Comparison of ENCODE assay signal across 25 cellular contexts in genomic region chr3:176714034-176714433, GRCh38.
DNase-seq lines count a peak whose midpoint lies in the region; ATAC-seq, FAIRE-seq and TF ChIP-seq lines count a peak whose summit lies in the region.
"Had no signal": no experiment of that assay in that cellular context is flagged by ENCODE, and none has a peak within 500 bp of the region (broad histone marks: within the 10 kb centered on the region; RNA-seq: fewer than 3 reads in every experiment).

No MANE protein-coding gene starts in this region.

- no peak for TF ChIP-seq POLR2A in GM12878 (IDR thresholded peaks at IDR 0.05; ENCODE audit: low read depth, low read length)

- H3K4me2 ChIP-seq in GM12878 (ENCODE audit: control insufficient read depth, insufficient read depth) (no peak overlapping the region), mesendoderm (ENCODE audit: low read length) (no peak overlapping the region)

- in situ Hi-C loops in GM12878 (cut with MboI), result no loop called here

- H3K27me3 Mint-ChIP-seq in effector memory CD8-positive, alpha-beta T cell, result no peaks in the 10 kb centered on the region
- H3K27me3 Mint-ChIP-seq in activated CD4-positive, alpha-beta T cell treated with anti-CD3 and anti-CD28 coated beads, Interleukin-2, amount 10 ng/mL, durations not matched to agents 7 days and 5 days, result no peaks in the 10 kb centered on the region

- H2BK5ac ChIP-seq in mesendoderm (ENCODE audit: low read length), result peak overlapping the region; percentile 41

- no peak for TF ChIP-seq RAD21 in GM12878 (IDR thresholded peaks at IDR 0.05; ENCODE audit: insufficient read depth, low read depth, low read length)

- no peak overlapping the region for H3K23ac ChIP-seq in mesendoderm (ENCODE audit: low read length)

- no peaks in the 10 kb centered on the region for H3K36me3 ChIP-seq in GM12878 (ENCODE audit: control insufficient read depth in 2 of 2, insufficient read depth in 2 of 2, low read length in 1 of 2)
- no peaks in the 10 kb centered on the region for H3K36me3 ChIP-seq in mesendoderm (ENCODE audit: control insufficient read depth, insufficient read depth, low read length)

- H3K4me3 ChIP-seq in GM12878, result no peak overlapping the region
- H3K4me3 ChIP-seq in mesendoderm (ENCODE audit: low read length), result no peak overlapping the region
- H3K4me3 ChIP-seq: GM23248 had no signal

- H3K9me3 Mint-ChIP-seq in effector memory CD8-positive, alpha-beta T cell, result no peaks in the 10 kb centered on the region
- H3K9me3 Mint-ChIP-seq in activated CD4-positive, alpha-beta T cell treated with anti-CD3 and anti-CD28 coated beads, Interleukin-2, amount 10 ng/mL, durations not matched to agents 7 days and 5 days, result no peaks in the 10 kb centered on the region
- H3K9me3 Mint-ChIP-seq: H9 had no signal

- no peaks in the 10 kb centered on the region for H3K36me3 Mint-ChIP-seq in effector memory CD8-positive, alpha-beta T cell (ENCODE audit: insufficient read depth)
- H3K36me3 Mint-ChIP-seq in activated CD4-positive, alpha-beta T cell treated with anti-CD3 and anti-CD28 coated beads, Interleukin-2, amount 10 ng/mL, durations not matched to agents 7 days and 5 days (ENCODE audit: low read depth), result no peaks in the 10 kb centered on the region
- H3K36me3 Mint-ChIP-seq: CD8-positive, alpha-beta memory T cell had no signal

- no peaks in the 10 kb centered on the region for H3K4me1 ChIP-seq in GM12878 (ENCODE audit: control insufficient read depth, insufficient read depth, low read length)
- H3K4me1 ChIP-seq in mesendoderm (ENCODE audit: control insufficient read depth, low read depth, low read length), result peaks cover 5% of the 10 kb centered on the region

- no TSS peak for BruUV-seq in GM12878 (replicated peaks; lab: Mats Ljungman, UMichigan)

- H3K27me3 ChIP-seq in GM12878 (replicated peaks in 1 of 2; ENCODE audit: control insufficient read depth in 2 of 2, insufficient read depth in 2 of 2, low read length in 1 of 2), result no peaks in the 10 kb centered on the region; a peak in 1 of 4 replicates
- H3K27me3 ChIP-seq in mesendoderm (ENCODE audit: insufficient read depth, low read length, poor library complexity), result no peaks in the 10 kb centered on the region

- intact Hi-C loops in GM12878 (cut with micrococcal nuclease; ENCODE audit: unreplicated experiment), result no loop called here

- no peak overlapping the region for H3K27ac Mint-ChIP-seq in effector memory CD8-positive, alpha-beta T cell
- no peak overlapping the region for H3K27ac Mint-ChIP-seq in activated CD4-positive, alpha-beta T cell treated with anti-CD3 and anti-CD28 coated beads, Interleukin-2, amount 10 ng/mL, durations not matched to agents 7 days and 5 days
- H3K27ac Mint-ChIP-seq: CD8-positive, alpha-beta memory T cell; H9; HFFc6 had no signal

- H2AFZ ChIP-seq in GM12878 (ENCODE audit: control insufficient read depth, low read depth, low read length), result no peak overlapping the region
- H2AFZ ChIP-seq: GM23248 had no signal

- DNase-seq in DMS53 (lab: John Stamatoyannopoulos, UW), result peak; percentile 59
- DNase-seq in GM12878 (ENCODE audit: low read depth, low spot score), result no peak
- DNase-seq in mesendoderm, result peak; percentile 35
- no peak for DNase-seq in effector memory CD8-positive, alpha-beta T cell
- DNase-seq in RKO (ENCODE audit: low spot score), result no peak
- DNase-seq in activated CD4-positive, alpha-beta T cell treated with anti-CD3 and anti-CD28 coated beads, Interleukin-2, amount 10 ng/mL, durations not matched to agents 7 days and 5 days, result no peak
- DNase-seq in caudate nucleus (lab: John Stamatoyannopoulos, UW), result no peak
- DNase-seq: AML-193; C1 segment of cervical spinal cord; CD8-positive, alpha-beta memory T cell; EL; GM23248; H9; HFFc6; IMR-90; MV-4-11; NCI-H1105 treated with DMSO at 0.1 percent for 48 hours; NCI-H2029 treated with DMSO at 0.1 percent for 48 hours; NCI-H226; NCI-H774; NK-92 treated with Interleukin-12 subunit alpha and Interleukin-12 subunit beta, amount 100 ng/mL, for 24 hours; SIG-M5 had no signal

- RAD21 ChIA-PET in GM12878 (lab: Charles Lee; ENCODE audit: unreplicated experiment), result no interaction called here

- H3K56ac ChIP-seq in mesendoderm (ENCODE audit: low read length), result peak overlapping the region; percentile 18

- TF ChIP-seq CTCF in GM12878 (IDR thresholded peaks at IDR 0.05 in 2 of 3, conservative IDR thresholded peaks at IDR 0.05 in 1 of 3; ENCODE audit: control insufficient read depth in 2 of 3, extremely low read depth in 1 of 3, insufficient read depth in 1 of 3, low read depth in 3 of 3, low read length in 3 of 3), result no peak

- H2AK5ac ChIP-seq in mesendoderm (ENCODE audit: low read length), result no peak overlapping the region

- H3K18ac ChIP-seq in mesendoderm (ENCODE audit: low read length), result peak overlapping the region; percentile 51

- H4K5ac ChIP-seq in mesendoderm (ENCODE audit: low read length), result no peak overlapping the region

- no peaks in the 10 kb centered on the region for H3K9me3 ChIP-seq in GM12878 (replicated peaks; ENCODE audit: control insufficient read depth, insufficient read depth, low read length)

- SMC1A ChIA-PET in GM12878 (lab: Charles Lee; ENCODE audit: uncharacterized antibody, unreplicated experiment), result no interaction called here

- no peaks in the 10 kb centered on the region for H3K4me1 Mint-ChIP-seq in effector memory CD8-positive, alpha-beta T cell (ENCODE audit: low read depth in 2 of 2)
- H3K4me1 Mint-ChIP-seq in activated CD4-positive, alpha-beta T cell treated with anti-CD3 and anti-CD28 coated beads, Interleukin-2, amount 10 ng/mL, durations not matched to agents 7 days and 5 days, result no peaks in the 10 kb centered on the region
- H3K4me1 Mint-ChIP-seq: CD8-positive, alpha-beta memory T cell had no signal

- peak; percentile 35 for ATAC-seq in GM12878
- no peak for ATAC-seq in effector memory CD8-positive, alpha-beta T cell (replicated peaks)
- ATAC-seq: SK-N-SH treated with all-trans-retinoic acid at 6 μM for 48 hours had no signal

- H3K4ac ChIP-seq in mesendoderm (ENCODE audit: low read depth, low read length), result no peak overlapping the region

- H2BK120ac ChIP-seq in mesendoderm (ENCODE audit: low read depth, low read length), result peak overlapping the region; percentile 61

- CTCF ChIA-PET in GM12878 (lab: Yijun Ruan, JAX), result no interaction called here
- CTCF ChIA-PET in activated CD4-positive, alpha-beta T cell treated with anti-CD3 and anti-CD28 coated beads, Interleukin-2, amount 10 ng/mL, durations not matched to agents 7 days and 5 days (lab: Charles Lee), result no interaction called here

- FAIRE-seq in GM12878 (lab: Jason Lieb, UNC), result no peak
- peak; percentile 38 for FAIRE-seq in islet of Langerhans (lab: Jason Lieb, UNC)

- no peak overlapping the region for H3K4me3 Mint-ChIP-seq in effector memory CD8-positive, alpha-beta T cell
- H3K4me3 Mint-ChIP-seq in activated CD4-positive, alpha-beta T cell treated with anti-CD3 and anti-CD28 coated beads, Interleukin-2, amount 10 ng/mL, durations not matched to agents 7 days and 5 days, result no peak overlapping the region
- H3K4me3 Mint-ChIP-seq: CD8-positive, alpha-beta memory T cell; H9; HFFc6 had no signal

- no peak for TF ChIP-seq EP300 in GM12878 (IDR thresholded peaks at IDR 0.05; ENCODE audit: borderline replicate concordance in 1 of 2, control insufficient read depth in 1 of 2, low read depth in 2 of 2, low read length in 2 of 2)

- H3K9ac ChIP-seq in GM12878 (ENCODE audit: control insufficient read depth, insufficient read depth, low read length) (no peak overlapping the region), mesendoderm (ENCODE audit: low read length) (no peak overlapping the region)
- H3K9ac ChIP-seq: GM23248 had no signal

- H4K20me1 ChIP-seq in GM12878 (ENCODE audit: control insufficient read depth, insufficient read depth), result no peaks in the 10 kb centered on the region

- POLR2A ChIA-PET in GM12878 (lab: Charles Lee), result no interaction called here
- POLR2A ChIA-PET in activated CD4-positive, alpha-beta T cell treated with anti-CD3 and anti-CD28 coated beads, Interleukin-2, amount 10 ng/mL, durations not matched to agents 7 days and 5 days (lab: Charles Lee), result no interaction called here

- no peaks in the 10 kb centered on the region for H3K79me2 ChIP-seq in GM12878 (ENCODE audit: control insufficient read depth, insufficient read depth, low read length)
- no peaks in the 10 kb centered on the region for H3K79me2 ChIP-seq in mesendoderm (ENCODE audit: control insufficient read depth, insufficient read depth, low read length)

- no peak overlapping the region for H2BK15ac ChIP-seq in mesendoderm (replicated peaks; ENCODE audit: low read depth)

- H3K27ac ChIP-seq in GM12878 (ENCODE audit: control insufficient read depth, insufficient read depth) (no peak overlapping the region), mesendoderm (ENCODE audit: low read depth, low read length) (no peak overlapping the region), caudate nucleus (ENCODE audit: low read depth, low read length) (no peak overlapping the region)
- H3K27ac ChIP-seq: GM23248, HL-60 had no signal

- H4K8ac ChIP-seq in mesendoderm (ENCODE audit: low read depth, low read length), result no peak overlapping the region

- H3K79me1 ChIP-seq in mesendoderm (ENCODE audit: low read length), result no peaks in the 10 kb centered on the region

- 0% methylated on average over 3 of the region's 3 CpGs for WGBS in GM12878 (ENCODE audit: insufficient coverage, insufficient replicate concordance, low lambda C conversion rate, missing lambda C conversion rate)
- no CpG with 5 or more reads among the region's 3 CpGs for WGBS in mesendoderm (ENCODE audit: extremely low coverage, insufficient coverage, low lambda C conversion rate)

TF ChIP-seq in GM12878, 131 proteins besides CTCF, POLR2A, EP300 and RAD21 (continues in another document):
- TF ChIP-seq CREB1 (IDR thresholded peaks at IDR 0.05; ENCODE audit: low read depth) (no peak), MEF2B (IDR thresholded peaks at IDR 0.05; ENCODE audit: partially characterized antibody, poor library complexity, severe bottlenecking) (no peak), ZNF274 (IDR thresholded peaks at IDR 0.05; ENCODE audit: insufficient read depth, insufficient read length) (no peak)

Comparison
In these comparisons a context has a peak if more than half of its experiments do, and no peak if none do; other contexts are left out.
1. DNase-seq: peak in DMS53 (single experiment) and mesendoderm (single experiment); none in GM12878 (single experiment), effector memory CD8-positive, alpha-beta T cell (0 of 3), RKO (single experiment), activated CD4-positive, alpha-beta T cell treated with anti-CD3 and anti-CD28 coated beads, Interleukin-2, amount 10 ng/mL, durations not matched to agents 7 days and 5 days (single experiment) and caudate nucleus (0 of 61).